Comparison of ENCODE assay signal across 8 cellular contexts in the genomic region with DNA sequence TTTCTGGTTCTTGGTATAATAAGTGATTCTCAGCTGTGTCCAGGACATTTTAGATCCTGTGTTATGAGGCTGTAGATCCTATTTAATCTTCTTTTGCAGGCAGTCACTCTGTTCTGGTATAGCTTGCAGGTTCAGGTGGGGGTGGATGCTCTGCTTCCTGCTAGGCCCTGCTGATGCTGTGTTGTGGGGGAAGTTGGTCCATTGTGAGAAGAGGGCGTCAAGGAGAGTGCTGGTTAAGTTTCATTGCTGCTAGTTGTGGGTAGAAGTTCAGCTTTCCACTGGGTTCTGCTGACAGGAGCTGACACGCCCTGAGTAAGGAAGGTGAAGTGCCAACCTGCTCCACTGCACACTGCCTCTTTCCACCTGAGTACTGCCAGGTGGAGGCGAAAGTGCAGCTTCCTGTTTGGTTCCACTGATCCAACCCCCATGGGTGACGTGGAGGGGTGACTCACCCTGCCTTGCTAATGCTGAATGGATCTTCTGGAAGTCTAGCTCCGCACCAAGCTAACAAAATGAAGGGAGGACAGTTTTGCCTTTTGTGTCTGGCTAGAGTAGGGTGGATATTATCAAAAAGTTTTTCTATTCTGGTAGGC. TPM values are rescaled to one million over a fixed set of nuclear protein-coding genes. Genes with fewer than 3 reads are reported as not detected.
A peak's percentile ranks its signal among the peaks of the same experiment; 100 is the strongest.
DNase-seq lines count a peak whose midpoint lies in the region; ATAC-seq and TF ChIP-seq lines count a peak whose summit lies in the region.

No MANE protein-coding gene starts in this region.

- intact Hi-C loops in left lung (cut with DNase I) = no loop called here

- H3K4me1 ChIP-seq in left lung = no peaks in the 10 kb centered on the region

- no peaks in the 10 kb centered on the region for H3K27me3 Mint-ChIP-seq in activated CD8-positive, alpha-beta memory T cell treated with anti-CD3 and anti-CD28 coated beads, Interleukin-2, amount 10 ng/mL, durations not matched to agents 7 days and 5 days

- H3K27ac ChIP-seq in left lung = no peak overlapping the region

- peaks cover 0 to 19% of the 10 kb centered on the region in 2 donors for H3K36me3 ChIP-seq in left lung

- peak; percentile 66 for DNase-seq in activated CD8-positive, alpha-beta memory T cell treated with anti-CD3 and anti-CD28 coated beads, Interleukin-2, amount 10 ng/mL, durations not matched to agents 7 days and 5 days
- DNase-seq in left lung (peak; percentile 75 to 80), NAMALWA (ENCODE audit: low spot score) (no peak), putamen (ENCODE audit: low spot score) (no peak)

- H3K4me3 Mint-ChIP-seq in activated CD8-positive, alpha-beta memory T cell treated with anti-CD3 and anti-CD28 coated beads, Interleukin-2, amount 10 ng/mL, durations not matched to agents 7 days and 5 days = no peak overlapping the region

- H3K4me1 Mint-ChIP-seq in activated CD8-positive, alpha-beta memory T cell treated with anti-CD3 and anti-CD28 coated beads, Interleukin-2, amount 10 ng/mL, durations not matched to agents 7 days and 5 days = peaks cover 18% of the 10 kb centered on the region

- TF ChIP-seq CTCF in left lung (IDR thresholded peaks at IDR 0.05) = no peak

- CTCF ChIA-PET in activated CD8-positive, alpha-beta memory T cell treated with anti-CD3 and anti-CD28 coated beads, Interleukin-2, amount 10 ng/mL, durations not matched to agents 7 days and 5 days (lab: Charles Lee) = interaction anchor here (0.8 to 2.7 kb wide), 3 partner anchors 43 to 298 kb away, joined by 5 to 11 read pairs (median 9); partner anchors contain the start of genes C9orf40 and CARNMT1

- peak overlapping the region; percentile 66 for H3K27ac Mint-ChIP-seq in activated CD8-positive, alpha-beta memory T cell treated with anti-CD3 and anti-CD28 coated beads, Interleukin-2, amount 10 ng/mL, durations not matched to agents 7 days and 5 days

- peak; percentile 76 for ATAC-seq in GM18861 (IDR thresholded peaks at IDR 0.05; ENCODE audit: unreplicated experiment)
- peak; percentile 84 for ATAC-seq in HG03354 (IDR thresholded peaks at IDR 0.05; ENCODE audit: poor library complexity, severe bottlenecking, unreplicated experiment)
- peak; percentile 78 for ATAC-seq in activated CD8-positive, alpha-beta memory T cell treated with anti-CD3 and anti-CD28 coated beads, Interleukin-2, amount 10 ng/mL, durations not matched to agents 7 days and 5 days
- ATAC-seq in left lung = peak; percentile 99
- no peak for ATAC-seq in GM21619 (IDR thresholded peaks at IDR 0.05; ENCODE audit: unreplicated experiment)
- ATAC-seq in GM19467 (IDR thresholded peaks at IDR 0.05; ENCODE audit: unreplicated experiment) = no peak

- H3K9me3 ChIP-seq in left lung = no peaks in the 10 kb centered on the region

- peaks cover 26% of the 10 kb centered on the region for H3K36me3 Mint-ChIP-seq in activated CD8-positive, alpha-beta memory T cell treated with anti-CD3 and anti-CD28 coated beads, Interleukin-2, amount 10 ng/mL, durations not matched to agents 7 days and 5 days

- no peak overlapping the region for H3K4me3 ChIP-seq in left lung

- no peaks in the 10 kb centered on the region for H3K27me3 ChIP-seq in left lung

- H3K9me3 Mint-ChIP-seq in activated CD8-positive, alpha-beta memory T cell treated with anti-CD3 and anti-CD28 coated beads, Interleukin-2, amount 10 ng/mL, durations not matched to agents 7 days and 5 days (ENCODE audit: low read depth) = no peaks in the 10 kb centered on the region

RNA-seq across cellular contexts. Expression of gene NMRK1, which starts 16.3 kb away (rescaled TPM):
- total RNA-seq in activated CD8-positive, alpha-beta memory T cell treated with anti-CD3 and anti-CD28 coated beads, Interleukin-2, amount 10 ng/mL, durations not matched to agents 7 days and 5 days = 10 to 100 TPM; 24.8 to 40.0 TPM
- total RNA-seq in left lung = 10 to 100 TPM; 26.0 to 29.1 TPM

RNA-seq across cellular contexts. Expression of gene OSTF1, which starts 16.7 kb away (rescaled TPM):
- total RNA-seq in activated CD8-positive, alpha-beta memory T cell treated with anti-CD3 and anti-CD28 coated beads, Interleukin-2, amount 10 ng/mL, durations not matched to agents 7 days and 5 days = 100 to 1,000 TPM; 149 to 198 TPM
- 10 to 100 TPM; 62.4 to 94.7 TPM for total RNA-seq in left lung

RNA-seq across cellular contexts. Expression of gene CARNMT1, which starts 43.5 kb away (rescaled TPM):
- 10 to 100 TPM; 31.3 to 36.1 TPM for total RNA-seq in activated CD8-positive, alpha-beta memory T cell treated with anti-CD3 and anti-CD28 coated beads, Interleukin-2, amount 10 ng/mL, durations not matched to agents 7 days and 5 days
- total RNA-seq in left lung = 10 to 100 TPM; 21.9 to 22.4 TPM

Comparison
In these comparisons a context has a peak if more than half of its experiments do, and no peak if none do; other contexts are left out.
1. ATAC-seq: peak in GM18861 (single experiment), HG03354 (single experiment), activated CD8-positive, alpha-beta memory T cell treated with anti-CD3 and anti-CD28 coated beads, Interleukin-2, amount 10 ng/mL, durations not matched to agents 7 days and 5 days (single experiment) and left lung (single experiment); none in GM21619 (single experiment) and GM19467 (single experiment).
2. DNase-seq: peak in activated CD8-positive, alpha-beta memory T cell treated with anti-CD3 and anti-CD28 coated beads, Interleukin-2, amount 10 ng/mL, durations not matched to agents 7 days and 5 days (single experiment) and left lung (2 of 2); none in NAMALWA (single experiment) and putamen (single experiment).